ENCODE assay signal across 8 cellular contexts in the genomic region with DNA sequence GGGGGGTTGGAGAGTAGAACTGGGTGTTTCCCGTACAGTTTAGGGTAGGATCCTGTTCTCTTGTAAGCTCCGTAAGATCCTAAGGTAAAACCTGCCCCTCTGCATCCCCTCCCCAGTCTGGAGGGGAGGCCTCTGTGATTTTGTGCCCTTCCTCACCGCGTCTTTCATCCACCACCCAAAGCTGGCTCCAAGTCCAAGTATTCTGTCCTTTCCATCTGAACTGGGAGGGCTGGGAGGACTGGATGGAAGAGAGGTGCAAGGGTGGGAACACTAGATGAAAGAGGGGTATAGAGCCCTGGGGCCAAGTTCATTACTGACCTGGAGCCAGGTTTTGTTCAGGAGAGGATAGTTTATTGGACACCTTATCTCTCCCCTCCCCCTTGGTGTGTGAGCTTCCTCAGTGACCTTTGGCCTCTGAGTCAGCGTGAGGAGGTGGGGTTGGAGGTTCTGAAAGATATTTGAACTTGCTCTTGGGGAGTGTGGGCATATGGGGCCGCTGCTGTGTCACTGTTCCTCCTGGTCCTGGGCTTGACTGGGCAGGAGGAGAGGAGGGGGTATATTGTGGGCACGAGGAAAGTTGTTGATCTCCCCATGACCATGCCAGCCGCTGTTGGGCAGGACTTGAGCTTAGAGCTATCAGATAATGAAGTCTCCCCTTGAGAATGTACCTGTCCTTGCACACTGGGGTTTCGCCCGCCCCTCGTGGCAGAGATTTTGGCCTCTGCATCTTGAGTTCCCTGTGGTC. TPM values are rescaled to one million over a fixed set of nuclear protein-coding genes. Genes with fewer than 3 reads are reported as not detected.
DNase-seq lines count a peak whose midpoint lies in the region; ATAC-seq lines count a peak whose summit lies in the region.

No MANE protein-coding gene starts in this region.

- peak overlapping the region; percentile 45 to 91 for H3K9ac ChIP-seq in duodenal mucosa (ENCODE audit: low read depth in 1 of 2, low read length in 2 of 2)

- DNase-seq in Daoy (ENCODE audit: low read depth): peak; percentile 87
- DNase-seq in MG63: peak; percentile 88
- peak; percentile 74 to 84 for DNase-seq in activated CD4-positive, alpha-beta T cell treated with anti-CD3 and anti-CD28 coated beads for 4 hours
- DNase-seq in stimulated activated CD8-positive, alpha-beta memory T cell treated with anti-CD3 and anti-CD28 coated beads, Interleukin-4, amount 100 ng/mL, for 4 hours (ENCODE audit: low read depth in 2 of 2, low spot score in 1 of 2): peak; percentile 61 to 64
- DNase-seq in inferior parietal cortex (ENCODE audit: extremely low spot score): no peak

- no peaks in the 10 kb centered on the region for H3K27me3 ChIP-seq in MG63
- no peaks in the 10 kb centered on the region for H3K27me3 ChIP-seq in duodenal mucosa (ENCODE audit: control insufficient read depth in 1 of 2, insufficient read depth in 2 of 2, low read length in 2 of 2)

- H3K4me1 ChIP-seq in duodenal mucosa (ENCODE audit: control insufficient read depth in 1 of 2, insufficient read depth in 2 of 2, low read length in 2 of 2): peaks cover 54 to 55% of the 10 kb centered on the region in 2 donors
- H3K4me1 ChIP-seq in mesodermal cell (ENCODE audit: control insufficient read depth, insufficient read depth, low read length, poor library complexity, severe bottlenecking): peaks cover 43% of the 10 kb centered on the region

- WGBS in mesodermal cell (ENCODE audit: insufficient coverage in 2 of 2), 2 experiments: 45 to 57% methylated on average over 6 to 7 of the region's 11 CpGs

- peaks cover 54% of the 10 kb centered on the region for H3K36me3 ChIP-seq in MG63
- peaks cover 0 to 12% of the 10 kb centered on the region in 2 donors for H3K36me3 ChIP-seq in duodenal mucosa (ENCODE audit: control insufficient read depth in 1 of 2, insufficient read depth in 2 of 2, low read length in 2 of 2)
- H3K36me3 ChIP-seq in mesodermal cell (ENCODE audit: control insufficient read depth, insufficient read depth, low read length): peaks cover 23% of the 10 kb centered on the region

- H3K4me3 ChIP-seq in MG63: peak overlapping the region; percentile 94
- peak overlapping the region; percentile 95 to 99 for H3K4me3 ChIP-seq in duodenal mucosa (ENCODE audit: low read depth in 1 of 2, low read length in 2 of 2)
- H3K4me3 ChIP-seq in mesodermal cell (ENCODE audit: extremely low read depth, insufficient read depth, low read length, poor library complexity, severe bottlenecking): peak overlapping the region; percentile 96

- H3K9me3 ChIP-seq in MG63 (no peaks in the 10 kb centered on the region), duodenal mucosa (ENCODE audit: control insufficient read depth in 1 of 2, low read length in 2 of 2) (no peaks in the 10 kb centered on the region), mesodermal cell (ENCODE audit: control insufficient read depth, low read length) (no peaks in the 10 kb centered on the region)

- peak overlapping the region; percentile 89 for H3K27ac ChIP-seq in duodenal mucosa (ENCODE audit: low read depth, low read length)
- peak overlapping the region; percentile 78 for H3K27ac ChIP-seq in mesodermal cell (ENCODE audit: low read depth, low read length, severe bottlenecking)

- no peak for ATAC-seq in HG03378 (IDR thresholded peaks at IDR 0.05; ENCODE audit: unreplicated experiment)

RNA-seq across cellular contexts. Expression of a gene that starts 1.6 kb away (rescaled TPM):
- total RNA-seq in Daoy (2014; rRNA removed; shearing (Covaris generic)): 71.0 and 77.9 TPM in 2 replicates
- total RNA-seq in MG63 (2014; rRNA removed; shearing (Covaris generic); ENCODE audit: low replicate concordance): 228 and 323 TPM in 2 replicates
- 151 TPM for polyA plus RNA-seq in mesodermal cell (2013, experiment 1 of 2)
- polyA plus RNA-seq in mesodermal cell (2013, experiment 2 of 2): 139 TPM

RNA-seq across cellular contexts. Expression of a gene that starts 17.9 kb away (rescaled TPM):
- 1,167 and 1,311 TPM in 2 replicates for total RNA-seq in Daoy (2014; rRNA removed; shearing (Covaris generic))
- total RNA-seq in MG63 (2014; rRNA removed; shearing (Covaris generic); ENCODE audit: low replicate concordance): 2,314 and 3,514 TPM in 2 replicates
- polyA plus RNA-seq in mesodermal cell (2013, experiment 1 of 2): 2,211 TPM
- 2,367 TPM for polyA plus RNA-seq in mesodermal cell (2013, experiment 2 of 2)

RNA-seq across cellular contexts. Expression of a gene that starts 46.3 kb away (rescaled TPM):
- total RNA-seq in Daoy (2014; rRNA removed; shearing (Covaris generic)): 9.8 and 17.3 TPM in 2 replicates
- 19.2 and 21.3 TPM in 2 replicates for total RNA-seq in MG63 (2014; rRNA removed; shearing (Covaris generic); ENCODE audit: low replicate concordance)
- 17.7 TPM for polyA plus RNA-seq in mesodermal cell (2013, experiment 1 of 2)
- 15.8 TPM for polyA plus RNA-seq in mesodermal cell (2013, experiment 2 of 2)
